11 cellular contexts compared by ENCODE assay signal in the genomic region with DNA sequence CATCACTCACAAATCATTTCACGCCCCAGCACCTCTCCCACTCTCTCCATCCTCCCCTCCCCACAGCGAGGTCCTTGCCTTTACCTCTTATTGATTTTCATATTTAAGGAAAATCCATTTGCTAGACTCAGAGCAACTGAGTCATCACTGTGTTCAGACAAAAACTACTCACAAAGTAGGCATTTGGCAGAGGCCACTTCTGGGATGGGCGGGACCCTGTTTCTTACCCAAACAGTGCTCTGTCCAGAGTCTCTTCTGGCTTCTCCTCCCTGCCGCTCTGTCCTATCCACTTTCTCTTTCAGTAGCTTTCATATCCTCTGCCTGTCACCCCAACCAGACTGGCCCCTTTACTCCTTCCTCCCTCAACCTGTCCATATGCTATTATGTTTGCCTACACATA. TPM values are rescaled to one million over a fixed set of nuclear protein-coding genes. Genes with fewer than 3 reads are reported as not detected.
DNase-seq lines count a peak whose midpoint lies in the region; ATAC-seq and TF ChIP-seq lines count a peak whose summit lies in the region.
"Had no signal": no experiment of that assay in that cellular context is flagged by ENCODE, and none has a peak within 500 bp of the region (broad histone marks: within the 10 kb centered on the region; RNA-seq: fewer than 3 reads in every experiment).

No MANE protein-coding gene starts in this region.

- no peak for TF ChIP-seq EP300 in stomach (IDR thresholded peaks at IDR 0.05)

- H3K27ac ChIP-seq in heart right ventricle, result peak overlapping the region in 8 of 10 donors; percentile 1 to 93 (median 42)
- peak overlapping the region in 4 of 5 donors; percentile 59 to 74 (median 72) for H3K27ac ChIP-seq in stomach
- no peak overlapping the region for H3K27ac ChIP-seq in A673 (ENCODE audit: low read depth, low read length, poor library complexity, severe bottlenecking)
- H3K27ac ChIP-seq: cardiac muscle cell had no signal

- TF ChIP-seq CTCF in GM20000 (IDR thresholded peaks at IDR 0.05; ENCODE audit: extremely low read depth, missing control alignments), result no peak
- TF ChIP-seq CTCF in WI38 (IDR thresholded peaks at IDR 0.05; ENCODE audit: low read depth, low read length), result no peak
- no peak for TF ChIP-seq CTCF in heart right ventricle (IDR thresholded peaks at IDR 0.05)
- TF ChIP-seq CTCF in stomach (IDR thresholded peaks at IDR 0.05), result no peak
- no peak for TF ChIP-seq CTCF in A673 (conservative IDR thresholded peaks at IDR 0.05; ENCODE audit: low read depth, low read length)

- CTCF ChIA-PET in A673 (lab: Charles Lee), result interaction anchor here (1.3 kb wide), 1 partner anchor 24 kb away, joined by 4 read pairs; no protein-coding TSS in a partner anchor

- no peaks in the 10 kb centered on the region for H3K36me3 Mint-ChIP-seq in activated naive CD8-positive, alpha-beta T cell treated with anti-CD3 and anti-CD28 coated beads for 36 hours
- peaks cover 0 to 19% (median 10%) of the 10 kb centered on the region in 3 donors for H3K36me3 Mint-ChIP-seq in naive thymus-derived CD8-positive, alpha-beta T cell

- H3K4me3 ChIP-seq in WI38 (ENCODE audit: low read depth, low read length), result peak overlapping the region; percentile 19; the same call in 1 of the 2 replicates
- H3K4me3 ChIP-seq in heart right ventricle, result no peak overlapping the region
- no peak overlapping the region for H3K4me3 ChIP-seq in stomach
- H3K4me3 ChIP-seq in A673 (ENCODE audit: low read depth, low read length, poor library complexity, severe bottlenecking), result no peak overlapping the region
- H3K4me3 ChIP-seq: cardiac muscle cell, lower lobe of right lung had no signal

- H3K4me1 ChIP-seq in heart right ventricle (peaks cover 14 to 86% (median 61%) of the 10 kb centered on the region in 9 donors), stomach (peaks cover 29 to 67% (median 40%) of the 10 kb centered on the region in 4 donors), A673 (ENCODE audit: insufficient read depth, low read length, poor library complexity, severe bottlenecking) (peaks cover 54% of the 10 kb centered on the region)

- POLR2A ChIA-PET in A673 (lab: Charles Lee; ENCODE audit: low non-redundant PET), result interaction anchor here (0.6 to 0.7 kb wide), 2 partner anchors 30 to 1293 kb away, joined by 3 to 4 read pairs; partner anchors contain the start of gene CSRP1
- POLR2A ChIA-PET in naive thymus-derived CD8-positive, alpha-beta T cell (lab: Charles Lee), result no interaction called here

- BruUV-seq in A673 (replicated peaks; lab: Mats Ljungman, UMichigan), result no TSS peak

- 77 to 79% methylated on average over 4 of the region's 4 CpGs for WGBS in heart right ventricle, 2 donors
- 55 to 75% (median 65%) methylated on average over 4 of the region's 4 CpGs for WGBS in stomach, 5 donors

- peaks cover 13% of the 10 kb centered on the region for H3K4me1 Mint-ChIP-seq in activated naive CD8-positive, alpha-beta T cell treated with anti-CD3 and anti-CD28 coated beads for 36 hours
- H3K4me1 Mint-ChIP-seq in naive thymus-derived CD8-positive, alpha-beta T cell, result peaks cover 12 to 30% (median 24%) of the 10 kb centered on the region in 4 donors

- peak; percentile 23 for DNase-seq in GM20000 (ENCODE audit: low spot score)
- no peak for DNase-seq in heart right ventricle
- no peak for DNase-seq in stomach
- no peak for DNase-seq in A673 (ENCODE audit: low spot score)
- DNase-seq in activated naive CD8-positive, alpha-beta T cell treated with anti-CD3 and anti-CD28 coated beads for 36 hours, result no peak
- no peak for DNase-seq in naive thymus-derived CD8-positive, alpha-beta T cell
- DNase-seq: activated CD4-positive, CD25-positive, alpha-beta regulatory T cell treated with anti-CD3 and anti-CD28 coated beads, Interleukin-2, amount 50 U/mL, for 72 hours; lower lobe of right lung had no signal

- H3K9me3 ChIP-seq in heart right ventricle (no peaks in the 10 kb centered on the region), stomach (no peaks in the 10 kb centered on the region), A673 (ENCODE audit: low read depth, low read length, poor library complexity, severe bottlenecking) (no peaks in the 10 kb centered on the region)
- H3K9me3 ChIP-seq: lower lobe of right lung had no signal

- peaks cover 55% of the 10 kb centered on the region for H3K27me3 Mint-ChIP-seq in activated naive CD8-positive, alpha-beta T cell treated with anti-CD3 and anti-CD28 coated beads for 36 hours
- H3K27me3 Mint-ChIP-seq in naive thymus-derived CD8-positive, alpha-beta T cell, result peaks cover 34 to 70% (median 43%) of the 10 kb centered on the region in 5 donors

- H3K4me3 Mint-ChIP-seq in activated naive CD8-positive, alpha-beta T cell treated with anti-CD3 and anti-CD28 coated beads for 36 hours, result no peak overlapping the region
- H3K4me3 Mint-ChIP-seq in naive thymus-derived CD8-positive, alpha-beta T cell, result peak overlapping the region in 1 of 10 donors; percentile 3

- no peaks in the 10 kb centered on the region for H3K9me3 Mint-ChIP-seq in activated naive CD8-positive, alpha-beta T cell treated with anti-CD3 and anti-CD28 coated beads for 36 hours
- H3K9me3 Mint-ChIP-seq in naive thymus-derived CD8-positive, alpha-beta T cell, result peaks cover 0 to 4% (median 0%) of the 10 kb centered on the region in 9 donors

- no peaks in the 10 kb centered on the region for H3K36me3 ChIP-seq in heart right ventricle
- H3K36me3 ChIP-seq in stomach, result no peaks in the 10 kb centered on the region
- H3K36me3 ChIP-seq in A673 (ENCODE audit: insufficient read depth, low read length, poor library complexity, severe bottlenecking), result no peaks in the 10 kb centered on the region
- H3K36me3 ChIP-seq: cardiac muscle cell, lower lobe of right lung had no signal

- H3K27ac Mint-ChIP-seq in activated naive CD8-positive, alpha-beta T cell treated with anti-CD3 and anti-CD28 coated beads for 36 hours, result no peak overlapping the region
- H3K27ac Mint-ChIP-seq in naive thymus-derived CD8-positive, alpha-beta T cell, result no peak overlapping the region

- peaks cover 0 to 5% (median 0%) of the 10 kb centered on the region in 7 donors for H3K27me3 ChIP-seq in heart right ventricle
- H3K27me3 ChIP-seq in stomach, result peaks cover 0 to 45% (median 23%) of the 10 kb centered on the region in 3 donors
- no peaks in the 10 kb centered on the region for H3K27me3 ChIP-seq in A673 (replicated peaks; ENCODE audit: insufficient read depth, low read depth, low read length, poor library complexity)
- H3K27me3 ChIP-seq: cardiac muscle cell had no signal

- ATAC-seq in heart right ventricle (peak in 1 of 8 donors; percentile 32), GM21390 (IDR thresholded peaks at IDR 0.05; ENCODE audit: unreplicated experiment) (no peak)
- no peak for ATAC-seq in naive thymus-derived CD8-positive, alpha-beta T cell

- TF ChIP-seq POLR2A in stomach (IDR thresholded peaks at IDR 0.05), result no peak

- intact Hi-C loops in heart right ventricle (cut with DNase I) (loop anchor here in 3 of 10 donors (10.0 kb wide), 2 partner anchors 338 to 438 kb away; no protein-coding TSS in a partner anchor), stomach (cut with DNase I; ENCODE audit: low total_unique reads) (no loop called here), A673 (cut with micrococcal nuclease; ENCODE audit: unreplicated experiment) (loop anchor here (10.0 kb wide), 2 partner anchors 338 to 598 kb away; no protein-coding TSS in a partner anchor)

RNA-seq across cellular contexts. Expression of gene NAV1, which starts 2.4 kb away (rescaled TPM):
- total RNA-seq in heart right ventricle (100 to 1,000 TPM in 3 of 10 donors, 10 to 100 TPM in 7; 29.5 to 111 (median 89.0) TPM), stomach (10 to 100 TPM in 4 of 5 donors, 1 to 10 TPM in 1; 8.2 to 33.0 (median 17.3) TPM), A673 (2021) (48.2 and 51.2 TPM in 2 replicates)
- polyA plus RNA-seq in heart right ventricle (10 to 100 TPM; 13.7 to 61.5 TPM), stomach (1 to 10 TPM; 3.0 to 4.7 (median 4.7) TPM)
- 1 to 10 TPM; 1.3 TPM for total RNA-seq in activated naive CD8-positive, alpha-beta T cell treated with anti-CD3 and anti-CD28 coated beads for 36 hours
- total RNA-seq in naive thymus-derived CD8-positive, alpha-beta T cell, result 1 to 10 TPM; 2.1 to 3.0 TPM
- 1 to 10 TPM in 1 of 3 donors, under 1 TPM in 2; 0.10 to 1.9 (median 0.41) TPM for polyA plus RNA-seq in naive thymus-derived CD8-positive, alpha-beta T cell

RNA-seq across cellular contexts. Expression of gene CSRP1, which starts 29.6 kb away (rescaled TPM):
- total RNA-seq in heart right ventricle (100 to 1,000 TPM in 1 of 10 donors, 10 to 100 TPM in 9; 48.1 to 103 (median 58.9) TPM), stomach (1,000 to 10,000 TPM in 2 of 5 donors, 100 to 1,000 TPM in 3; 304 to 2,162 (median 853) TPM), A673 (2021) (402 and 517 TPM in 2 replicates)
- polyA plus RNA-seq in heart right ventricle (100 to 1,000 TPM in 1 of 2 donors, 10 to 100 TPM in 1; 74.5 to 104 TPM), stomach (100 to 1,000 TPM; 220 to 641 (median 274) TPM)
- total RNA-seq in activated naive CD8-positive, alpha-beta T cell treated with anti-CD3 and anti-CD28 coated beads for 36 hours, result 10 to 100 TPM; 57.0 to 59.1 TPM
- 10 to 100 TPM; 21.8 to 22.4 TPM for total RNA-seq in naive thymus-derived CD8-positive, alpha-beta T cell
- polyA plus RNA-seq in naive thymus-derived CD8-positive, alpha-beta T cell, result 10 to 100 TPM; 43.3 to 48.2 (median 46.1) TPM
